ENCODE assay signal across 1 cellular context in genomic region chr3:185716436-185717090, GRCh38.
TF ChIP-seq lines count a peak whose summit lies in the region.

No MANE protein-coding gene starts in this region.

TF ChIP-seq in IMR-90, 13 proteins besides CTCF, POLR2A, EP300 and RAD21 (continued from another document):
- no peak for TF ChIP-seq MXI1 (IDR thresholded peaks at IDR 0.05; ENCODE audit: borderline replicate concordance, low read depth, low read length)
- TF ChIP-seq RFX5 (IDR thresholded peaks at IDR 0.05; ENCODE audit: low read depth, low read length): no peak
- no peak for TF ChIP-seq USF2 (IDR thresholded peaks at IDR 0.05; ENCODE audit: low read depth, low read length)
- no peak for TF ChIP-seq NFE2L2 (IDR thresholded peaks at IDR 0.05; ENCODE audit: low read depth, low read length)
- TF ChIP-seq RCOR1 (IDR thresholded peaks at IDR 0.05; ENCODE audit: insufficient replicate concordance, low read length): no peak
- TF ChIP-seq SMC3 (IDR thresholded peaks at IDR 0.05; ENCODE audit: low read depth, low read length): no peak
- no peak for TF ChIP-seq FOS (IDR thresholded peaks at IDR 0.05; ENCODE audit: low read depth, low read length)
- no peak for TF ChIP-seq MAFK (IDR thresholded peaks at IDR 0.05; ENCODE audit: low read depth, low read length)
TF ChIP-seq in IMR-90: peak in this region for 0.
